In the genomic region with DNA sequence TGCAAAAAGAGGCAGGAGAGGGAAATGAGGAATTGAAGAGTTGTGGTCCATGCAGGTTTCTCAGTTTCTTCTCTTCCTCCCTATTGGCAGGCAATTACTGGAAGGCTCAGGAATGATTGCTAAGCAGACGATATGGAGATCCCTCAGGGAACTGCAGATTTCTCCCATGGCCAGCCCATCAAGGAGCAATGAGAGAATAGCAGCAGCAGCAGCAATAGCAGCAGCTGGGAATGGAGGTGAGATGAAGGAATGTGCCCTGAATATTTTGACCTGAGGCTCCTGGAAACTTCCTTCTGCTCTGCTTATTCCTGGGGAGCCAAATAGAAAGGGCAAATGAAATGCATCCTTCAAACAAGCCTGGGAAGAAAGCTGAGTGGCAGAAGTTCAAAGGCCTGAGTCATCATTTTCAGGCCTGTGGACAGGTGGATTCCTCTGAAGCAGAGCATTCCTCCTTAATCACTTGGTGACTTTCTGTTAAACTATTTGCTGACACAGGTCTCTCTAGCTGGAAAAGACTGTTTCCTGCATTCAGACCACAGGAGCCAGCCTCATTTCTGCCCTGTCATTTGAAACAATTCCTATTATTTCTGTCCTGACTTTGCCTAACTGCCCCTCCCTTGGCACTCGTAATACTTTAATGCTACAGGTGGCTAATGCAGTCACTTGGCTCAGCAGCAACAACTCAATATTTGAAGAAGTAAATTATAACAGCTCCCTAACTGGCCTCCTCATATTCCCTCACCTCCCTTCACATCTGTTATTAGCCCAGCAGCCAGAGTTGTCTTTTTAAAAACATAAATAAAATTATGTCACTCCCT, we compare ENCODE assay signal across 9 cellular contexts.
DNase-seq lines count a peak whose midpoint lies in the region; TF ChIP-seq lines count a peak whose summit lies in the region.
"Had no signal": no experiment of that assay in that cellular context is flagged by ENCODE, and none has a peak within 500 bp of the region (broad histone marks: within the 10 kb centered on the region; RNA-seq: fewer than 3 reads in every experiment).

No MANE protein-coding gene starts in this region.

- TF ChIP-seq CTCF in fibroblast of the aortic adventitia (IDR thresholded peaks at IDR 0.05; ENCODE audit: insufficient read depth, low read length), result no peak

- no peak overlapping the region for H3K4me3 ChIP-seq in fibroblast of the aortic adventitia (ENCODE audit: low read depth, low read length)

- DNase-seq in H4 (ENCODE audit: low spot score) (peak; percentile 76), RPMI8226 (peak; percentile 81), fibroblast of the aortic adventitia (ENCODE audit: low read depth) (peak; percentile 77), pulmonary artery endothelial cell (ENCODE audit: low read depth, low spot score) (peak; percentile 8), hypothalamus (lab: John Stamatoyannopoulos, UW) (no peak), NCI-H446 (lab: John Stamatoyannopoulos, UW) (no peak), NCI-H1048 (lab: John Stamatoyannopoulos, UW) (no peak)
- DNase-seq in activated T-cell treated with anti-CD3 and anti-CD28 coated beads, Interleukin-2, amount 50 U/mL, for 1 hour, result no peak
- DNase-seq: naive thymus-derived CD4-positive, alpha-beta T cell had no signal

Comparison
In these comparisons a context has a peak if more than half of its experiments do, and no peak if none do; other contexts are left out.
1. DNase-seq: peak in H4 (single experiment), RPMI8226 (single experiment), fibroblast of the aortic adventitia (single experiment) and pulmonary artery endothelial cell (single experiment); none in hypothalamus (0 of 51), NCI-H446 (0 of 2), NCI-H1048 (single experiment) and activated T-cell treated with anti-CD3 and anti-CD28 coated beads, Interleukin-2, amount 50 U/mL, for 1 hour (single experiment).